9 cellular contexts compared by ENCODE assay signal in genomic region chrX:51495708-51496488, GRCh38. TPM values are rescaled to one million over a fixed set of nuclear protein-coding genes. Genes with fewer than 3 reads are reported as not detected.
DNase-seq lines count a peak whose midpoint lies in the region; ATAC-seq and TF ChIP-seq lines count a peak whose summit lies in the region.
"Not testable (repeated sequence)": the region's sequence is repeated elsewhere in the genome, so short reads cannot be mapped to it uniquely, and the experiment has no call there.
"Had no signal": no experiment of that assay in that cellular context is flagged by ENCODE, and none has a peak within 500 bp of the region (broad histone marks: within the 10 kb centered on the region; RNA-seq: fewer than 3 reads in every experiment).

No MANE protein-coding gene starts in this region.

- H3K9ac ChIP-seq in SK-N-MC (ENCODE audit: insufficient read length): peak overlapping the region; percentile 72
- H3K9ac ChIP-seq in liver (ENCODE audit: low read depth in 1 of 2, low read length in 2 of 2): not testable (repeated sequence)

- H3K4me1 Mint-ChIP-seq in activated naive CD8-positive, alpha-beta T cell treated with anti-CD3 and anti-CD28 coated beads, Interleukin-2, amount 10 ng/mL, durations not matched to agents 7 days and 5 days: not testable (repeated sequence)

- not testable (repeated sequence) for H3K36me3 Mint-ChIP-seq in activated naive CD8-positive, alpha-beta T cell treated with anti-CD3 and anti-CD28 coated beads, Interleukin-2, amount 10 ng/mL, durations not matched to agents 7 days and 5 days

- intact Hi-C loops in esophagus muscularis mucosa (cut with DNase I): loop anchor here (10.0 kb wide), 1 partner anchor 369 kb away; no protein-coding TSS in a partner anchor
- intact Hi-C loops in aorta (cut with DNase I): loop anchor here in 1 of 2 donors (10.0 kb wide), 1 partner anchor 399 kb away; the partner anchor contains the start of gene MAGED1

- ATAC-seq in HG03432 (IDR thresholded peaks at IDR 0.05; ENCODE audit: unreplicated experiment) (peak; percentile 38), aorta (ENCODE audit: low FRiP score) (peak; percentile 78)
- peak; percentile 43 for ATAC-seq in activated naive CD8-positive, alpha-beta T cell treated with anti-CD3 and anti-CD28 coated beads, Interleukin-2, amount 10 ng/mL, durations not matched to agents 7 days and 5 days (ENCODE audit: low read depth)

- not testable (repeated sequence) for DNase-seq in SK-N-MC (ENCODE audit: low read depth, low spot score); esophagus muscularis mucosa (ENCODE audit: extremely low spot score); retinal pigment epithelial cell (ENCODE audit: low read depth); aorta
- peak; percentile 31 for DNase-seq in activated naive CD8-positive, alpha-beta T cell treated with anti-CD3 and anti-CD28 coated beads, Interleukin-2, amount 10 ng/mL, durations not matched to agents 7 days and 5 days

- TF ChIP-seq RAD21 in liver (IDR thresholded peaks at IDR 0.05): not testable (repeated sequence)

- H3K4me1 ChIP-seq in esophagus muscularis mucosa; aorta (ENCODE audit: control insufficient read depth in 1 of 2, insufficient read depth in 2 of 2, low read length in 2 of 2): not testable (repeated sequence)
- peaks cover 0 to 12% (median 1%) of the 10 kb centered on the region in 4 donors for H3K4me1 ChIP-seq in liver (ENCODE audit: control insufficient read depth in 4 of 4, insufficient read depth in 4 of 4, low read length in 3 of 4)

- TF ChIP-seq POLR2A in esophagus muscularis mucosa (IDR thresholded peaks at IDR 0.05; ENCODE audit: low read depth): not testable (repeated sequence)

- H3K27me3 ChIP-seq in esophagus muscularis mucosa; liver (ENCODE audit: control insufficient read depth in 4 of 4, insufficient read depth in 4 of 4, low read length in 3 of 4); aorta (ENCODE audit: control insufficient read depth in 1 of 2, insufficient read depth in 2 of 2, low read length in 1 of 2): not testable (repeated sequence)

- not testable (repeated sequence) for H3K9me3 Mint-ChIP-seq in activated naive CD8-positive, alpha-beta T cell treated with anti-CD3 and anti-CD28 coated beads, Interleukin-2, amount 10 ng/mL, durations not matched to agents 7 days and 5 days

- not testable (repeated sequence) for TF ChIP-seq CTCF in esophagus muscularis mucosa (IDR thresholded peaks at IDR 0.05); liver (IDR thresholded peaks at IDR 0.05; ENCODE audit: low read depth, low read length, missing input control); retinal pigment epithelial cell (conservative IDR thresholded peaks at IDR 0.05; ENCODE audit: low read depth, low read length)

- H3K4me3 ChIP-seq in GM08714 (ENCODE audit: low read length) (peak overlapping the region; percentile 29; the same call in 1 of the 2 replicates), SK-N-MC (peak overlapping the region; percentile 80), esophagus muscularis mucosa (peak overlapping the region; percentile 60 to 74 (median 64)), liver (ENCODE audit: low read depth in 1 of 3, low read length in 3 of 3) (peak overlapping the region in 2 of 3 donors; percentile 30 to 58), retinal pigment epithelial cell (ENCODE audit: low read length) (peak overlapping the region; percentile 48), aorta (ENCODE audit: low read length in 2 of 2) (peak overlapping the region; percentile 12 to 47)

- not testable (repeated sequence) for H3K9me3 ChIP-seq in SK-N-MC (ENCODE audit: low read depth, low read length); esophagus muscularis mucosa; liver (ENCODE audit: control insufficient read depth in 4 of 4, low read length in 3 of 4); aorta (ENCODE audit: control insufficient read depth, low read length)

- H3K36me3 ChIP-seq in SK-N-MC (ENCODE audit: insufficient read depth, low read length): peaks cover 16% of the 10 kb centered on the region
- H3K36me3 ChIP-seq in esophagus muscularis mucosa; liver (ENCODE audit: control insufficient read depth in 4 of 4, insufficient read depth in 3 of 4, low read depth in 1 of 4, low read length in 3 of 4); aorta (ENCODE audit: control insufficient read depth in 1 of 2, insufficient read depth in 2 of 2, low read length in 1 of 2): not testable (repeated sequence)

- POLR2A ChIA-PET in activated naive CD8-positive, alpha-beta T cell treated with anti-CD3 and anti-CD28 coated beads, Interleukin-2, amount 10 ng/mL, durations not matched to agents 7 days and 5 days (lab: Charles Lee): not testable (repeated sequence)

- WGBS in esophagus muscularis mucosa: 53% methylated on average over 32 of the region's 59 CpGs
- WGBS in liver: 3% methylated on average over 45 of the region's 59 CpGs
- WGBS in aorta, 2 donors: 1 to 34% methylated on average over 42 to 52 of the region's 59 CpGs

- peak overlapping the region; percentile 25; the same call in 1 of the 2 replicates for H3K27ac ChIP-seq in SK-N-MC
- H3K27ac ChIP-seq in esophagus muscularis mucosa (replicated peaks in 1 of 4): peak overlapping the region; percentile 23 to 62 (median 61)
- H3K27ac ChIP-seq in liver (ENCODE audit: low read depth in 1 of 2, low read length in 2 of 2); aorta (ENCODE audit: low read depth in 1 of 2, low read length in 2 of 2): not testable (repeated sequence)

- TF ChIP-seq EP300 in esophagus muscularis mucosa (IDR thresholded peaks at IDR 0.05): not testable (repeated sequence)

- peak overlapping the region; percentile 83 for H3K4me3 Mint-ChIP-seq in activated naive CD8-positive, alpha-beta T cell treated with anti-CD3 and anti-CD28 coated beads, Interleukin-2, amount 10 ng/mL, durations not matched to agents 7 days and 5 days

- H3K27ac Mint-ChIP-seq in activated naive CD8-positive, alpha-beta T cell treated with anti-CD3 and anti-CD28 coated beads, Interleukin-2, amount 10 ng/mL, durations not matched to agents 7 days and 5 days: peak overlapping the region; percentile 61

- peaks cover 10% of the 10 kb centered on the region for H3K27me3 Mint-ChIP-seq in activated naive CD8-positive, alpha-beta T cell treated with anti-CD3 and anti-CD28 coated beads, Interleukin-2, amount 10 ng/mL, durations not matched to agents 7 days and 5 days

RNA-seq across cellular contexts. Expression of gene NUDT11, which starts 0.5 kb away (rescaled TPM):
- total RNA-seq in activated naive CD8-positive, alpha-beta T cell treated with anti-CD3 and anti-CD28 coated beads, Interleukin-2, amount 10 ng/mL, durations not matched to agents 7 days and 5 days: under 1 TPM; 0.65 to 0.83 TPM
- total RNA-seq in esophagus muscularis mucosa (1 to 10 TPM; 1.2 to 3.4 (median 2.7) TPM), liver (under 1 TPM; 0.08 to 0.56 TPM), aorta (1 to 10 TPM; 1.4 to 2.1 TPM)
- polyA plus RNA-seq in liver (under 1 TPM in 1 of 2 donors, not detected in 1; 0.02 TPM), aorta (1 to 10 TPM; 2.4 to 4.9 TPM)
- total RNA-seq: cardiac septum had no signal

Comparison
In these comparisons a context has a peak if more than half of its experiments do, and no peak if none do; other contexts are left out.
1. H3K4me3 ChIP-seq: peak in every context shown above with its lines; median percentile 80 in SK-N-MC; 64 in esophagus muscularis mucosa; 48 in retinal pigment epithelial cell; 44 in liver; 30 in aorta; 29 in GM08714.